Comparison of ENCODE assay signal across 1 cellular context in genomic region chr11:65524010-65524746, GRCh38.
TF ChIP-seq lines count a peak whose summit lies in the region.

No MANE protein-coding gene starts in this region.

TF ChIP-seq in HepG2, 621 proteins besides CTCF, POLR2A, EP300 and RAD21:
- TF ChIP-seq ZNF7 (CRISPR knock-in tag; IDR thresholded peaks at IDR 0.05) (no peak), FOXM1 (CRISPR knock-in tag; IDR thresholded peaks at IDR 0.05) (no peak), NKX3-1 (CRISPR knock-in tag; IDR thresholded peaks at IDR 0.05) (no peak), ZBTB40 (IDR thresholded peaks at IDR 0.05) (no peak), ZBTB40 (CRISPR knock-in tag; IDR thresholded peaks at IDR 0.05) (no peak), ZBTB10 (CRISPR knock-in tag; IDR thresholded peaks at IDR 0.05; ENCODE audit: borderline replicate concordance) (0 out of 2 replicates have a peak, but pooled peaks have one; percentile 20), HNRNPLL (IDR thresholded peaks at IDR 0.05; ENCODE audit: low read depth, low read length, poor library complexity, severe bottlenecking) (no peak), ZBTB26 (CRISPR knock-in tag; IDR thresholded peaks at IDR 0.05; ENCODE audit: borderline replicate concordance) (no peak), NFKB2 (CRISPR knock-in tag; IDR thresholded peaks at IDR 0.05; ENCODE audit: borderline replicate concordance) (peak; percentile 56; the same call in 1 of the 2 replicates), ZNF292 (CRISPR knock-in tag; IDR thresholded peaks at IDR 0.05; ENCODE audit: borderline replicate concordance, low read depth) (0 out of 2 replicates have a peak, but pooled peaks have one; percentile 56), ZNF232 (CRISPR knock-in tag; IDR thresholded peaks at IDR 0.05; ENCODE audit: borderline replicate concordance) (peak; percentile 43; the same call in 1 of the 2 replicates), ZSCAN25 (CRISPR knock-in tag; IDR thresholded peaks at IDR 0.05) (no peak), XRCC5 (optimal IDR thresholded peaks at IDR 0.05; ENCODE audit: low read length) (peak; percentile 35), ZNF205 (CRISPR knock-in tag; IDR thresholded peaks at IDR 0.05) (no peak), SP5 (CRISPR knock-in tag; IDR thresholded peaks at IDR 0.05; ENCODE audit: borderline replicate concordance, low read depth) (peak; percentile 25; the same call in 1 of the 2 replicates), ZSCAN21 (CRISPR knock-in tag; IDR thresholded peaks at IDR 0.05; ENCODE audit: borderline replicate concordance) (peak; percentile 90), ZSCAN20 (CRISPR knock-in tag; IDR thresholded peaks at IDR 0.05; ENCODE audit: borderline replicate concordance) (peak; percentile 61; the same call in 1 of the 2 replicates), ZNF512 (CRISPR knock-in tag; IDR thresholded peaks at IDR 0.05) (0 out of 2 replicates have a peak, but pooled peaks have one; percentile 43), HNRNPH1 (optimal IDR thresholded peaks at IDR 0.05; ENCODE audit: low read depth, low read length) (no peak), ZNF816 (CRISPR knock-in tag; IDR thresholded peaks at IDR 0.05; ENCODE audit: borderline replicate concordance) (no peak), ZNF687 (CRISPR knock-in tag; IDR thresholded peaks at IDR 0.05) (peak; percentile 61), HIVEP1 (CRISPR knock-in tag; IDR thresholded peaks at IDR 0.05) (peak; percentile 29; the same call in 1 of the 2 replicates), MAZ (IDR thresholded peaks at IDR 0.05; ENCODE audit: borderline replicate concordance, low read depth, low read length) (no peak), MAZ (CRISPR knock-in tag; IDR thresholded peaks at IDR 0.05; ENCODE audit: low read depth) (no peak), ZNF605 (CRISPR knock-in tag; IDR thresholded peaks at IDR 0.05) (peak; percentile 74; the same call in 1 of the 2 replicates), ZSCAN29 (CRISPR knock-in tag; conservative IDR thresholded peaks at IDR 0.05) (peak; percentile 96), CEBPB (IDR thresholded peaks at IDR 0.05; ENCODE audit: borderline replicate concordance, low read depth, low read length) (no peak), SP4 (CRISPR knock-in tag; IDR thresholded peaks at IDR 0.05) (peak; percentile 39; the same call in 1 of the 2 replicates), HNRNPK (IDR thresholded peaks at IDR 0.05; ENCODE audit: low read depth, low read length, poor library complexity, severe bottlenecking) (no peak)
